In genomic region chr3:31532587-31533168, GRCh38 we compare ENCODE assay signal across 8 cellular contexts. TPM values are rescaled to one million over a fixed set of nuclear protein-coding genes. Genes with fewer than 3 reads are reported as not detected.
DNase-seq lines count a peak whose midpoint lies in the region; ATAC-seq and TF ChIP-seq lines count a peak whose summit lies in the region.

TSS of gene STT3B (plus strand) at chr3:31532925. CDS start at chr3:31532999, 74 bp downstream.

- H2AFZ ChIP-seq in trophoblast cell (ENCODE audit: insufficient read depth, low read length, poor library complexity): peak within 1 kb of the TSS; percentile 66

- peak within 1 kb of the TSS; percentile 99 for H3K27ac ChIP-seq in RWPE1
- peak within 1 kb of the TSS; percentile 98 for H3K27ac ChIP-seq in trophoblast cell (ENCODE audit: low read depth, low read length)
- H3K27ac ChIP-seq in transverse colon: peak within 1 kb of the TSS; percentile 95 to 100 (median 98)

- H3K14ac ChIP-seq in trophoblast cell (ENCODE audit: low read length): peak within 1 kb of the TSS; percentile 96

- H4K91ac ChIP-seq in trophoblast cell (ENCODE audit: low read depth, low read length): peak within 1 kb of the TSS; percentile 92

- H3K4me3 ChIP-seq in trophoblast cell (ENCODE audit: low read depth, low read length): peak within 1 kb of the TSS; percentile 89
- H3K4me3 ChIP-seq in transverse colon: peak within 1 kb of the TSS; percentile 62 to 98 (median 86)

- peak within 1 kb of the TSS; percentile 89 for H3K4me2 ChIP-seq in trophoblast cell (ENCODE audit: low read length)

- POLR2A ChIA-PET in RWPE1 (lab: Yijun Ruan, JAX; ENCODE audit: low non-redundant PET): interaction anchor here (0.6 to 1.0 kb wide), 2 partner anchors 245 to 450 kb away, joined by 3 to 4 read pairs; no protein-coding TSS in a partner anchor

- TF ChIP-seq POLR2A in transverse colon (IDR thresholded peaks at IDR 0.05): peak; percentile 98

- peaks cover 16% of the 10 kb centered on the region for H3K79me2 ChIP-seq in trophoblast cell (ENCODE audit: control insufficient read depth, insufficient read depth, low read length, poor library complexity)

- H3K18ac ChIP-seq in trophoblast cell (ENCODE audit: low read length): peak within 1 kb of the TSS; percentile 85

- no CpG with 5 or more reads among the region's 68 CpGs for WGBS in trophoblast cell (ENCODE audit: extremely low coverage, insufficient coverage, insufficient read length)
- WGBS in transverse colon (ENCODE audit: low coverage in 1 of 2), 2 donors: 0% methylated on average over 3 to 41 of the region's 68 CpGs

- no peak for TF ChIP-seq CTCF in RWPE1 (conservative IDR thresholded peaks at IDR 0.05; ENCODE audit: low read depth)
- no peak for TF ChIP-seq CTCF in transverse colon (IDR thresholded peaks at IDR 0.05)

- H3K4me1 ChIP-seq in trophoblast cell (ENCODE audit: control insufficient read depth in 1 of 2, insufficient read depth in 2 of 2, low read length in 2 of 2) (peaks cover 0 to 2% of the 10 kb centered on the region in 2 experiments), transverse colon (peaks cover 18 to 47% (median 41%) of the 10 kb centered on the region in 4 donors)

- H3K9me3 ChIP-seq in trophoblast cell (ENCODE audit: insufficient read depth, low read depth, low read length): no peaks in the 10 kb centered on the region
- H3K9me3 ChIP-seq in transverse colon: no peaks in the 10 kb centered on the region

- peaks cover 20% of the 10 kb centered on the region for H3K79me1 ChIP-seq in trophoblast cell (ENCODE audit: low read length)

- intact Hi-C loops in Right ventricle myocardium inferior (cut with DNase I): loop anchor here (2.0 to 10.0 kb wide), 3 partner anchors 48 to 452 kb away; partner anchors contain the start of genes OSBPL10 and ZNF860
- intact Hi-C loops in transverse colon (cut with DNase I; ENCODE audit: low total_unique reads): no loop called here

- ATAC-seq in GM19463 (IDR thresholded peaks at IDR 0.05; ENCODE audit: unreplicated experiment) (peak; percentile 47), HG03575 (IDR thresholded peaks at IDR 0.05; ENCODE audit: extremely low read depth, insufficient number of reproducible peaks, low FRiP score, unreplicated experiment) (peak; percentile 22), Right ventricle myocardium inferior (peak; percentile 83)

- CTCF ChIA-PET in RWPE1 (lab: Yijun Ruan, JAX): interaction anchor here (0.7 kb wide), 1 partner anchor 500 kb away, joined by 4 read pairs; no protein-coding TSS in a partner anchor

- TF ChIP-seq EP300 in transverse colon (IDR thresholded peaks at IDR 0.05; ENCODE audit: low read depth): no peak

- H3K36me3 ChIP-seq in trophoblast cell (ENCODE audit: control insufficient read depth in 1 of 2, insufficient read depth in 2 of 2, low read length in 2 of 2) (no peaks in the 10 kb centered on the region), transverse colon (no peaks in the 10 kb centered on the region)

- peak within 1 kb of the TSS; percentile 91 for H2BK120ac ChIP-seq in trophoblast cell (ENCODE audit: insufficient read depth, low read length, poor library complexity)

- DNase-seq in DMS 273 (lab: John Stamatoyannopoulos, UW; ENCODE audit: unreplicated experiment) (peak; percentile 91), RWPE1 (ENCODE audit: low spot score) (peak; percentile 48), Right ventricle myocardium inferior (ENCODE audit: missing footprints) (peak; percentile 93), trophoblast cell (peak; percentile 39 to 73), transverse colon (peak; percentile 86)
- peak; percentile 87 for DNase-seq in activated naive CD4-positive, alpha-beta T cell treated with anti-CD3 and anti-CD28 coated beads, Interleukin-2, amount 50 U/mL, for 16 hours

- H3K27me3 ChIP-seq in trophoblast cell (ENCODE audit: insufficient read depth, low read length): no peaks in the 10 kb centered on the region
- H3K27me3 ChIP-seq in transverse colon: no peaks in the 10 kb centered on the region

- peak within 1 kb of the TSS; percentile 98 for H3K9ac ChIP-seq in trophoblast cell (ENCODE audit: low read length)

- peak within 1 kb of the TSS; percentile 93 for H2BK5ac ChIP-seq in trophoblast cell (ENCODE audit: low read depth, low read length, poor library complexity)

- H2AK5ac ChIP-seq in trophoblast cell (ENCODE audit: low read length): peak within 1 kb of the TSS; percentile 7

- peak within 1 kb of the TSS; percentile 23 for H2BK12ac ChIP-seq in trophoblast cell (ENCODE audit: low read length)

- H3K23ac ChIP-seq in trophoblast cell (ENCODE audit: low read length): no peak within 1 kb of the TSS

- H3K4ac ChIP-seq in trophoblast cell (ENCODE audit: low read depth, low read length): peak within 1 kb of the TSS; percentile 97

- in situ Hi-C loops in transverse colon (cut with MboI; ENCODE audit: low pct_ligation_motif_present in 1 of 4, low pct_unique_long_range_greater_than_20kb in 1 of 4, low sequenced_read_pairs in 3 of 4): no loop called here

- H4K8ac ChIP-seq in trophoblast cell (ENCODE audit: low read depth, low read length): peak within 1 kb of the TSS; percentile 90

- H4K12ac ChIP-seq in trophoblast cell (ENCODE audit: low read depth, low read length): peak within 1 kb of the TSS; percentile 27

RNA-seq across cellular contexts. Expression of gene STT3B, which starts in this region (rescaled TPM):
- total RNA-seq in Right ventricle myocardium inferior: 98.6 TPM
- 277 and 288 TPM in 2 replicates for polyA plus RNA-seq in trophoblast cell (2013)
- total RNA-seq in transverse colon: 100 to 1,000 TPM in 1 of 4 donors, 10 to 100 TPM in 3; 32.8 to 128 (median 60.9) TPM

Comparison
In these comparisons a context has a peak if more than half of its experiments do, and no peak if none do; other contexts are left out.
1. Peak in every context shown above with its lines: DNase-seq, ATAC-seq, H3K4me3 ChIP-seq and H3K27ac ChIP-seq.
2. ATAC-seq: peak in every context shown above with its lines; median percentile 83 in Right ventricle myocardium inferior; 47 in GM19463; 22 in HG03575.